21 cellular contexts compared by ENCODE assay signal in the genomic region with DNA sequence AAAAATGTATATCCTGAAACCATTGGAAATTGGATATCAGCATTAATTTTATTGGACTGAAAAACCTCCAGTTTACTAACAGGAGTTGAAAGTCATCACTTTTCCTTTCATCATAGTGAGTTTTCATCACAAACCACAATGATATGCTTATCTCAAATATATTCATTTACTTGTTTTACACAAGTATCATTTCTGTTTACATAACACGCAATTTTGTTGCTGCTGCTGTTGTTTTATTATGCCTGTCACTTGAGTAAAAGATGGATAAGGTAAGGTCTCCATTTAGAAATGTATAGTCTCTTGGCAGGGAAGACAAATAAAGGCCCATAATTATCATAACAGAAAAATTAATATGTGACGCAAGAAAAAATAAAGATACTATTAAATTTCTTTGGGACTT.
"Had no signal": no experiment of that assay in that cellular context is flagged by ENCODE, and none has a peak within 500 bp of the region (broad histone marks: within the 10 kb centered on the region; RNA-seq: fewer than 3 reads in every experiment).

No MANE protein-coding gene starts in this region.

- ATAC-seq: K562 had no signal

- H3K9me3 Mint-ChIP-seq: IgD-negative memory B cell had no signal

- H3K4me3 Mint-ChIP-seq: IgD-negative memory B cell had no signal

- H3K36me3 Mint-ChIP-seq: IgD-negative memory B cell had no signal

- H3K4me1 Mint-ChIP-seq: IgD-negative memory B cell had no signal

- H3K27ac ChIP-seq: HL-60, KMS-11 had no signal

- DNase-seq: Kasumi-1, MM.1S, MV-4-11, NCI-H1048, NCI-H1436, NCI-H187, NCI-H2029, NCI-H2081 treated with DMSO at 0.1 percent for 48 hours, NCI-H2171, NCI-H226, NCI-H446, NCI-H510A, NCI-H524 treated with DMSO at 0.1 percent for 48 hours, NCI-H774, RPMI8226, SHP77, SK-N-SH had no signal

- H3K27ac Mint-ChIP-seq: IgD-negative memory B cell had no signal
